13 cellular contexts compared by ENCODE assay signal in the genomic region with DNA sequence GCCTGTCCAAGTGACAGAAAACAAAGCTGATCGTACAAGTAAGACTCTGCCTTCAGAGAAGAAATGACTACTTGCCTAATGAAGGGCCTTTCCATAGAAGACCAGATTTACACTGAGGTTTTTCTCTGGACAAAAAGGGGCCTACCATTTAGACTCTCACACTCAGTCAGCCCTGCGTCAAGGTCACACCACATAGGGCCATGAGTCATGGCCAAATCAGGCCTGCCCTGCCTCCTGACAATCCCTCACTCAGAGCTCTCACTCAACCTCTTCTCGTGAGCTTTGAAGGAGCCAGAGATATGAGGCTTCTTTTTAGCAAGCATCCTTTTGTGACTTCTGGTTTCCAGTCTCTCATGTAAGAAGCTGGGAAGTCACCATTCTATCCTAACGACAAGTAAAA.
DNase-seq lines count a peak whose midpoint lies in the region; TF ChIP-seq lines count a peak whose summit lies in the region.
"Had no signal": no experiment of that assay in that cellular context is flagged by ENCODE, and none has a peak within 500 bp of the region (broad histone marks: within the 10 kb centered on the region; RNA-seq: fewer than 3 reads in every experiment).

No MANE protein-coding gene starts in this region.

- peaks cover 12% of the 10 kb centered on the region for H3K36me3 Mint-ChIP-seq in osteocyte (ENCODE audit: unreplicated experiment)
- H3K36me3 Mint-ChIP-seq: IgD-negative memory B cell had no signal

- peaks cover 3% of the 10 kb centered on the region; the same call in 1 of the 2 replicates for H3K27me3 ChIP-seq in GM23248 (replicated peaks; ENCODE audit: insufficient read depth)

- H3K4me1 Mint-ChIP-seq in osteocyte (ENCODE audit: unreplicated experiment): peaks cover 5% of the 10 kb centered on the region
- H3K4me1 Mint-ChIP-seq: IgD-negative memory B cell had no signal

- H2AFZ ChIP-seq in GM23248: no peak overlapping the region

- H3K27me3 Mint-ChIP-seq in osteocyte (ENCODE audit: unreplicated experiment): peaks cover 18% of the 10 kb centered on the region

- peaks cover 22% of the 10 kb centered on the region for H3K9me3 Mint-ChIP-seq in osteocyte (ENCODE audit: unreplicated experiment)

- no peak overlapping the region for H3K9ac ChIP-seq in GM23248

- no peaks in the 10 kb centered on the region for H3K4me1 ChIP-seq in GM23248 (ENCODE audit: insufficient read depth)

- H3K9me3 ChIP-seq in GM23248 (ENCODE audit: low read depth): no peaks in the 10 kb centered on the region

- no peaks in the 10 kb centered on the region for H3F3A ChIP-seq in GM23248 (ENCODE audit: insufficient read depth)

- no peaks in the 10 kb centered on the region for H3K36me3 ChIP-seq in GM23248 (ENCODE audit: low read depth)

- H3K4me3 Mint-ChIP-seq in osteocyte (ENCODE audit: unreplicated experiment): no peak overlapping the region
- H3K4me3 Mint-ChIP-seq: IgD-negative memory B cell had no signal

- H3K27ac ChIP-seq in GM23248: no peak overlapping the region
- H3K27ac ChIP-seq: coronary artery had no signal

- WGBS in GM23248 (ENCODE audit: low coverage in 1 of 2, low lambda C conversion rate in 2 of 2, missing lambda C conversion rate in 2 of 2), 2 experiments: 42 to 45% methylated on average over 4 of the region's 4 CpGs

- H3K79me2 ChIP-seq in GM23248 (ENCODE audit: insufficient read depth): no peaks in the 10 kb centered on the region

- H3K27ac Mint-ChIP-seq in osteocyte (ENCODE audit: unreplicated experiment): no peak overlapping the region
- H3K27ac Mint-ChIP-seq: IgD-negative memory B cell had no signal

- TF ChIP-seq CTCF in osteocyte (IDR thresholded peaks at IDR 0.05): no peak

- H3K4me3 ChIP-seq in GM23248: no peak overlapping the region
- H3K4me3 ChIP-seq: coronary artery had no signal

- no peaks in the 10 kb centered on the region for H4K20me1 ChIP-seq in GM23248 (ENCODE audit: insufficient read depth)

- no peaks in the 10 kb centered on the region for H3K9me2 ChIP-seq in GM23248 (ENCODE audit: insufficient read depth)

- H3K4me2 ChIP-seq in GM23248 (ENCODE audit: unreplicated experiment): no peak overlapping the region

- DNase-seq in GM23248 (peak; percentile 41), RKO (ENCODE audit: low spot score) (peak; percentile 77), fibroblast of gingiva (ENCODE audit: low read depth) (peak; percentile 31), renal cortical epithelial cell (ENCODE audit: low read depth) (peak; percentile 86), osteocyte (ENCODE audit: extremely low spot score, unreplicated experiment) (no peak), DMS114 treated with DMSO at 0.1 percent for 48 hours (lab: John Stamatoyannopoulos, UW; ENCODE audit: unreplicated experiment) (no peak), 8988T (no peak)
- DNase-seq: activated CD4-positive, alpha-beta T cell treated with anti-CD3 and anti-CD28 coated beads, Interleukin-2, amount 50 U/mL, for 1 hour; COR-L47; H7; NCI-H2029 treated with DMSO at 0.1 percent for 48 hours had no signal

- in situ Hi-C loops in GM23248 (cut with MboI): no loop called here

Comparison
In these comparisons a context has a peak if more than half of its experiments do, and no peak if none do; other contexts are left out.
1. DNase-seq: peak in GM23248 (single experiment), RKO (single experiment), fibroblast of gingiva (single experiment) and renal cortical epithelial cell (single experiment); none in osteocyte (single experiment), DMS114 treated with DMSO at 0.1 percent for 48 hours (single experiment) and 8988T (single experiment).